In genomic region chr1:208235983-208236761, GRCh38 we compare ENCODE assay signal across 8 cellular contexts. TPM values are rescaled to one million over a fixed set of nuclear protein-coding genes. Genes with fewer than 3 reads are reported as not detected.
DNase-seq lines count a peak whose midpoint lies in the region; ATAC-seq and TF ChIP-seq lines count a peak whose summit lies in the region.

No MANE protein-coding gene starts in this region.

- no peaks in the 10 kb centered on the region for H3K4me1 ChIP-seq in CD4-positive, CD25-positive, alpha-beta regulatory T cell (ENCODE audit: control insufficient read depth, insufficient read depth, low read length, poor library complexity, severe bottlenecking)
- peaks cover 20% of the 10 kb centered on the region for H3K4me1 ChIP-seq in testis

- in situ Hi-C loops in astrocyte of the cerebellum (cut with HindIII; ENCODE audit: low sequenced_read_pairs) = loop anchor here (5.0 kb wide), 1 partner anchor 79 kb away; no protein-coding TSS in a partner anchor

- no peak overlapping the region for H3K27ac ChIP-seq in CD4-positive, CD25-positive, alpha-beta regulatory T cell (ENCODE audit: insufficient read depth, low read length, poor library complexity, severe bottlenecking)
- H3K27ac ChIP-seq in testis = peak overlapping the region in 1 of 2 donors; percentile 3

- H3K4me3 Mint-ChIP-seq in CD4-positive, CD25-positive, alpha-beta regulatory T cell = peak overlapping the region in 1 of 4 donors; percentile 64

- H3K9me3 Mint-ChIP-seq in CD4-positive, CD25-positive, alpha-beta regulatory T cell = no peaks in the 10 kb centered on the region

- peak overlapping the region in 2 of 3 donors; percentile 0 to 17 for H3K27ac Mint-ChIP-seq in CD4-positive, CD25-positive, alpha-beta regulatory T cell

- no peak overlapping the region for H3K4me3 ChIP-seq in CD4-positive, CD25-positive, alpha-beta regulatory T cell (ENCODE audit: low read depth, low read length)
- H3K4me3 ChIP-seq in astrocyte of the cerebellum (ENCODE audit: low read depth, low read length) = no peak overlapping the region
- no peak overlapping the region for H3K4me3 ChIP-seq in testis

- intact Hi-C loops in testis (cut with DNase I; ENCODE audit: low total_unique reads) (no loop called here), posterior cingulate gyrus (cut with DNase I) (loop anchor here (5.0 kb wide), 2 partner anchors 49 to 154 kb away; no protein-coding TSS in a partner anchor)

- no peak for ATAC-seq in CD4-positive, CD25-positive, alpha-beta regulatory T cell (ENCODE audit: low read depth in 2 of 2)
- peak; percentile 64 for ATAC-seq in HG03460 (IDR thresholded peaks at IDR 0.05; ENCODE audit: unreplicated experiment)

- H3K27me3 Mint-ChIP-seq in CD4-positive, CD25-positive, alpha-beta regulatory T cell = peaks cover 59% of the 10 kb centered on the region

- peak in 1 of 3 donors; percentile 34 for DNase-seq in CD4-positive, CD25-positive, alpha-beta regulatory T cell
- peak; percentile 57 for DNase-seq in astrocyte of the cerebellum (ENCODE audit: low read depth)
- peak; percentile 70 for DNase-seq in kidney tubule cell (ENCODE audit: low spot score)
- peak; percentile 67 for DNase-seq in testis
- DNase-seq in medulla oblongata (ENCODE audit: extremely low spot score) = no peak
- DNase-seq in posterior cingulate gyrus = no peak
- DNase-seq in putamen (ENCODE audit: low spot score) = no peak

- TF ChIP-seq POLR2A in testis (IDR thresholded peaks at IDR 0.05) = no peak

- no peaks in the 10 kb centered on the region for H3K36me3 ChIP-seq in CD4-positive, CD25-positive, alpha-beta regulatory T cell (ENCODE audit: control insufficient read depth, insufficient read depth, low read length)
- H3K36me3 ChIP-seq in testis (ENCODE audit: low read depth, missing control alignments) = no peaks in the 10 kb centered on the region

- no peaks in the 10 kb centered on the region for H3K9me3 ChIP-seq in CD4-positive, CD25-positive, alpha-beta regulatory T cell (ENCODE audit: control insufficient read depth in 2 of 2, low read length in 2 of 2)
- H3K9me3 ChIP-seq in testis = no peaks in the 10 kb centered on the region

- TF ChIP-seq CTCF in astrocyte of the cerebellum (IDR thresholded peaks at IDR 0.05; ENCODE audit: low read depth, low read length, missing control alignments) (no peak), testis (IDR thresholded peaks at IDR 0.05) (no peak)

- peaks cover 4% of the 10 kb centered on the region for H3K36me3 Mint-ChIP-seq in CD4-positive, CD25-positive, alpha-beta regulatory T cell

- H3K4me1 Mint-ChIP-seq in CD4-positive, CD25-positive, alpha-beta regulatory T cell = peaks cover 0 to 19% (median 6%) of the 10 kb centered on the region in 4 donors

- WGBS in testis, 2 donors = 62 to 67% methylated on average over 17 of the region's 17 CpGs

- peaks cover 19% of the 10 kb centered on the region for H3K27me3 ChIP-seq in CD4-positive, CD25-positive, alpha-beta regulatory T cell (ENCODE audit: control insufficient read depth, insufficient read depth, low read length)
- no peaks in the 10 kb centered on the region for H3K27me3 ChIP-seq in testis

RNA-seq across cellular contexts. Expression of gene PLXNA2, which starts 8.0 kb away (rescaled TPM):
- 0.62 TPM for total RNA-seq in CD4-positive, CD25-positive, alpha-beta regulatory T cell
- under 1 TPM in 2 of 4 donors, not detected in 2; 0.02 to 0.16 TPM for polyA plus RNA-seq in CD4-positive, CD25-positive, alpha-beta regulatory T cell
- 1 to 10 TPM; 4.1 to 5.5 TPM for total RNA-seq in testis
- 4.7 TPM for polyA plus RNA-seq in testis (ENCODE audit: insufficient read depth, low read depth, low replicate concordance)

Comparison
In these comparisons a context has a peak if more than half of its experiments do, and no peak if none do; other contexts are left out.
1. DNase-seq: peak in astrocyte of the cerebellum (single experiment), kidney tubule cell (single experiment) and testis (single experiment); none in medulla oblongata (single experiment), posterior cingulate gyrus (0 of 10) and putamen (single experiment).